In genomic region chr6:2834262-2834661, GRCh38 we compare ENCODE assay signal across 1 cellular context.
TF ChIP-seq lines count a peak whose summit lies in the region.

No MANE protein-coding gene starts in this region.

TF ChIP-seq in K562, 482 proteins besides CTCF, POLR2A, EP300 and RAD21 (continued from another document):
- TF ChIP-seq ZBTB26 (CRISPR knock-in tag; IDR thresholded peaks at IDR 0.05): peak; percentile 69; the same call in 1 of the 2 replicates
- 0 out of 2 replicates have a peak, but pooled peaks have one; percentile 66 for TF ChIP-seq EHMT2 (IDR thresholded peaks at IDR 0.05)
- TF ChIP-seq HDGF (IDR thresholded peaks at IDR 0.05): peak; percentile 83; the same call in 1 of the 2 replicates
- no peak for TF ChIP-seq POLR2AphosphoS5 (IDR thresholded peaks at IDR 0.05; ENCODE audit: control insufficient read depth, insufficient read depth, low read depth, low read length)
